2 cellular contexts compared by ENCODE assay signal in genomic region chr11:65041206-65042035, GRCh38.
TF ChIP-seq lines count a peak whose summit lies in the region.

TSS of gene SAC3D1 (plus strand) at chr11:65041210. CDS start at chr11:65041293, 83 bp downstream.

TF ChIP-seq in PFSK-1, 5 proteins besides CTCF, POLR2A, EP300 and RAD21:
- TF ChIP-seq, protein P1, sequence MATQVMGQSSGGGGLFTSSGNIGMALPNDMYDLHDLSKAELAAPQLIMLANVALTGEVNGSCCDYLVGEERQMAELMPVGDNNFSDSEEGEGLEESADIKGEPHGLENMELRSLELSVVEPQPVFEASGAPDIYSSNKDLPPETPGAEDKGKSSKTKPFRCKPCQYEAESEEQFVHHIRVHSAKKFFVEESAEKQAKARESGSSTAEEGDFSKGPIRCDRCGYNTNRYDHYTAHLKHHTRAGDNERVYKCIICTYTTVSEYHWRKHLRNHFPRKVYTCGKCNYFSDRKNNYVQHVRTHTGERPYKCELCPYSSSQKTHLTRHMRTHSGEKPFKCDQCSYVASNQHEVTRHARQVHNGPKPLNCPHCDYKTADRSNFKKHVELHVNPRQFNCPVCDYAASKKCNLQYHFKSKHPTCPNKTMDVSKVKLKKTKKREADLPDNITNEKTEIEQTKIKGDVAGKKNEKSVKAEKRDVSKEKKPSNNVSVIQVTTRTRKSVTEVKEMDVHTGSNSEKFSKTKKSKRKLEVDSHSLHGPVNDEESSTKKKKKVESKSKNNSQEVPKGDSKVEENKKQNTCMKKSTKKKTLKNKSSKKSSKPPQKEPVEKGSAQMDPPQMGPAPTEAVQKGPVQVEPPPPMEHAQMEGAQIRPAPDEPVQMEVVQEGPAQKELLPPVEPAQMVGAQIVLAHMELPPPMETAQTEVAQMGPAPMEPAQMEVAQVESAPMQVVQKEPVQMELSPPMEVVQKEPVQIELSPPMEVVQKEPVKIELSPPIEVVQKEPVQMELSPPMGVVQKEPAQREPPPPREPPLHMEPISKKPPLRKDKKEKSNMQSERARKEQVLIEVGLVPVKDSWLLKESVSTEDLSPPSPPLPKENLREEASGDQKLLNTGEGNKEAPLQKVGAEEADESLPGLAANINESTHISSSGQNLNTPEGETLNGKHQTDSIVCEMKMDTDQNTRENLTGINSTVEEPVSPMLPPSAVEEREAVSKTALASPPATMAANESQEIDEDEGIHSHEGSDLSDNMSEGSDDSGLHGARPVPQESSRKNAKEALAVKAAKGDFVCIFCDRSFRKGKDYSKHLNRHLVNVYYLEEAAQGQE (IDR thresholded peaks at IDR 0.05; ENCODE audit: insufficient read depth in 1 of 2, low read depth in 2 of 2, low read length in 2 of 2) = no peak
- TF ChIP-seq SIN3A (IDR thresholded peaks at IDR 0.05; ENCODE audit: borderline replicate concordance, insufficient read depth, low read length) = 0 out of 2 replicates have a peak, but pooled peaks have one; percentile 34

TF ChIP-seq in GM12878, 131 proteins besides CTCF, POLR2A, EP300 and RAD21 (continued from another document):
- peak; percentile 85 for TF ChIP-seq DPF2 (IDR thresholded peaks at IDR 0.05)
- TF ChIP-seq LARP7 (IDR thresholded peaks at IDR 0.05) = peak; percentile 96
- TF ChIP-seq, protein P2, sequence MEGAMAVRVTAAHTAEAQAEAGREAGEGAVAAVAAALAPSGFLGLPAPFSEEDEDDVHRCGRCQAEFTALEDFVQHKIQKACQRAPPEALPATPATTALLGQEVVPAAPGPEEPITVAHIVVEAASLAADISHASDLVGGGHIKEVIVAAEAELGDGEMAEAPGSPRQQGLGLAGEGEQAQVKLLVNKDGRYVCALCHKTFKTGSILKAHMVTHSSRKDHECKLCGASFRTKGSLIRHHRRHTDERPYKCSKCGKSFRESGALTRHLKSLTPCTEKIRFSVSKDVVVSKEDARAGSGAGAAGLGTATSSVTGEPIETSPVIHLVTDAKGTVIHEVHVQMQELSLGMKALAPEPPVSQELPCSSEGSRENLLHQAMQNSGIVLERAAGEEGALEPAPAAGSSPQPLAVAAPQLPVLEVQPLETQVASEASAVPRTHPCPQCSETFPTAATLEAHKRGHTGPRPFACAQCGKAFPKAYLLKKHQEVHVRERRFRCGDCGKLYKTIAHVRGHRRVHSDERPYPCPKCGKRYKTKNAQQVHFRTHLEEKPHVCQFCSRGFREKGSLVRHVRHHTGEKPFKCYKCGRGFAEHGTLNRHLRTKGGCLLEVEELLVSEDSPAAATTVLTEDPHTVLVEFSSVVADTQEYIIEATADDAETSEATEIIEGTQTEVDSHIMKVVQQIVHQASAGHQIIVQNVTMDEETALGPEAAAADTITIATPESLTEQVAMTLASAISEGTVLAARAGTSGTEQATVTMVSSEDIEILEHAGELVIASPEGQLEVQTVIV (IDR thresholded peaks at IDR 0.05; ENCODE audit: borderline replicate concordance, partially characterized antibody) = no peak
- no peak for TF ChIP-seq BCLAF1 (IDR thresholded peaks at IDR 0.05)
- TF ChIP-seq HDAC6 (IDR thresholded peaks at IDR 0.05; ENCODE audit: unreplicated experiment) = peak; percentile 35
- TF ChIP-seq, protein P3, sequence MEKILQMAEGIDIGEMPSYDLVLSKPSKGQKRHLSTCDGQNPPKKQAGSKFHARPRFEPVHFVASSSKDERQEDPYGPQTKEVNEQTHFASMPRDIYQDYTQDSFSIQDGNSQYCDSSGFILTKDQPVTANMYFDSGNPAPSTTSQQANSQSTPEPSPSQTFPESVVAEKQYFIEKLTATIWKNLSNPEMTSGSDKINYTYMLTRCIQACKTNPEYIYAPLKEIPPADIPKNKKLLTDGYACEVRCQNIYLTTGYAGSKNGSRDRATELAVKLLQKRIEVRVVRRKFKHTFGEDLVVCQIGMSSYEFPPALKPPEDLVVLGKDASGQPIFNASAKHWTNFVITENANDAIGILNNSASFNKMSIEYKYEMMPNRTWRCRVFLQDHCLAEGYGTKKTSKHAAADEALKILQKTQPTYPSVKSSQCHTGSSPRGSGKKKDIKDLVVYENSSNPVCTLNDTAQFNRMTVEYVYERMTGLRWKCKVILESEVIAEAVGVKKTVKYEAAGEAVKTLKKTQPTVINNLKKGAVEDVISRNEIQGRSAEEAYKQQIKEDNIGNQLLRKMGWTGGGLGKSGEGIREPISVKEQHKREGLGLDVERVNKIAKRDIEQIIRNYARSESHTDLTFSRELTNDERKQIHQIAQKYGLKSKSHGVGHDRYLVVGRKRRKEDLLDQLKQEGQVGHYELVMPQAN (conservative IDR thresholded peaks at IDR 0.05) = peak; percentile 91
